In genomic region chrX:155334486-155335316, GRCh38 we compare ENCODE assay signal across 8 cellular contexts. TPM values are rescaled to one million over a fixed set of nuclear protein-coding genes. Genes with fewer than 3 reads are reported as not detected.
A peak's percentile ranks its signal among the peaks of the same experiment; 100 is the strongest.
DNase-seq lines count a peak whose midpoint lies in the region; ATAC-seq, FAIRE-seq and TF ChIP-seq lines count a peak whose summit lies in the region.

Gene CLIC2, minus strand, starts transcription at chrX:155334614. Its CDS starts 187 bp downstream, at chrX:155334427.

- POLR2A ChIA-PET in RWPE1 (lab: Yijun Ruan, JAX; ENCODE audit: low non-redundant PET) = no interaction called here

- intact Hi-C loops in Right ventricle myocardium inferior (cut with DNase I) (no loop called here), tibial artery (cut with DNase I; ENCODE audit: low total_unique reads) (no loop called here)

- peak; percentile 79 for ATAC-seq in HG02610 (IDR thresholded peaks at IDR 0.05; ENCODE audit: unreplicated experiment)
- peak; percentile 81 for ATAC-seq in Right ventricle myocardium inferior

- DNase-seq in DMS53 treated with DMSO at 0.1 percent for 48 hours (lab: John Stamatoyannopoulos, UW; ENCODE audit: unreplicated experiment) (peak; percentile 48), RWPE1 (ENCODE audit: low spot score) (peak; percentile 15), Right ventricle myocardium inferior (ENCODE audit: missing footprints) (no peak), tibial artery (peak in 1 of 2 donors; percentile 45), GM20000 (ENCODE audit: low spot score) (no peak), HTR-8/SVneo (ENCODE audit: insufficient read length, low spot score) (no peak), NCI-H774 (lab: John Stamatoyannopoulos, UW) (no peak)

- peak within 1 kb of the TSS; percentile 16 to 26 for H3K4me3 ChIP-seq in tibial artery

- H3K9me3 ChIP-seq in tibial artery = no peaks in the 10 kb centered on the region

- no peaks in the 10 kb centered on the region for H3K36me3 ChIP-seq in tibial artery

- TF ChIP-seq CTCF in RWPE1 (conservative IDR thresholded peaks at IDR 0.05; ENCODE audit: low read depth) (no peak), tibial artery (IDR thresholded peaks at IDR 0.05) (no peak), GM20000 (IDR thresholded peaks at IDR 0.05; ENCODE audit: extremely low read depth, missing control alignments) (no peak)

- FAIRE-seq in HTR-8/SVneo (lab: Jason Lieb, UNC) = no peak

- CTCF ChIA-PET in RWPE1 (lab: Yijun Ruan, JAX) = no interaction called here

- H3K27ac ChIP-seq in RWPE1 (no peak within 1 kb of the TSS), tibial artery (no peak within 1 kb of the TSS)

- H3K27me3 ChIP-seq in tibial artery = no peaks in the 10 kb centered on the region

- H3K4me1 ChIP-seq in tibial artery = no peaks in the 10 kb centered on the region

RNA-seq across cellular contexts. Expression of gene CLIC2, which starts in this region (rescaled TPM):
- total RNA-seq in Right ventricle myocardium inferior = 17.0 TPM

Comparison
In these comparisons a context has a peak if more than half of its experiments do, and no peak if none do; other contexts are left out.
1. DNase-seq: peak in DMS53 treated with DMSO at 0.1 percent for 48 hours (single experiment) and RWPE1 (single experiment); none in Right ventricle myocardium inferior (single experiment), GM20000 (single experiment), HTR-8/SVneo (single experiment) and NCI-H774 (single experiment).